ENCODE assay signal across 8 cellular contexts in genomic region chr1:26472330-26472900, GRCh38. TPM values are rescaled to one million over a fixed set of nuclear protein-coding genes. Genes with fewer than 3 reads are reported as not detected.
DNase-seq lines count a peak whose midpoint lies in the region; ATAC-seq and TF ChIP-seq lines count a peak whose summit lies in the region.

Gene HMGN2 (plus strand): TSS chr1:26472440. CDS start chr1:26472613, 173 bp downstream.

- no peaks in the 10 kb centered on the region; the same call in 1 of the 2 replicates for H3K9me3 ChIP-seq in AG04450 (ENCODE audit: control insufficient read depth, insufficient read depth, low read length)

- intact Hi-C loops in activated CD4-positive, alpha-beta T cell treated with anti-CD3 and anti-CD28 coated beads, Interleukin-2, amount 10 ng/mL, durations not matched to agents 24 days and 14 days (cut with micrococcal nuclease), result loop anchor here (1.0 to 5.0 kb wide), 4 partner anchors 40 to 195 kb away; partner anchors contain the start of genes CD52 and DHDDS

- peak; percentile 61 for ATAC-seq in GM19023 (IDR thresholded peaks at IDR 0.05; ENCODE audit: unreplicated experiment)
- ATAC-seq in HG03175 (IDR thresholded peaks at IDR 0.05; ENCODE audit: unreplicated experiment), result peak; percentile 59

- H3K9me3 Mint-ChIP-seq in activated CD4-positive, alpha-beta T cell treated with anti-CD3 and anti-CD28 coated beads, Interleukin-2, amount 10 ng/mL, durations not matched to agents 24 days and 14 days, result no peaks in the 10 kb centered on the region

- H3K4me1 Mint-ChIP-seq in activated CD4-positive, alpha-beta T cell treated with anti-CD3 and anti-CD28 coated beads, Interleukin-2, amount 10 ng/mL, durations not matched to agents 24 days and 14 days, result peaks cover 46% of the 10 kb centered on the region

- H3K27me3 Mint-ChIP-seq in activated CD4-positive, alpha-beta T cell treated with anti-CD3 and anti-CD28 coated beads, Interleukin-2, amount 10 ng/mL, durations not matched to agents 24 days and 14 days, result peaks cover 2% of the 10 kb centered on the region

- CTCF ChIA-PET in AG04450 (lab: Charles Lee), result interaction anchor here (1.1 kb wide), 1 partner anchor 237 kb away, joined by 3 read pairs; no protein-coding TSS in a partner anchor

- H3K36me3 Mint-ChIP-seq in activated CD4-positive, alpha-beta T cell treated with anti-CD3 and anti-CD28 coated beads, Interleukin-2, amount 10 ng/mL, durations not matched to agents 24 days and 14 days (ENCODE audit: low read depth), result peaks cover 60% of the 10 kb centered on the region

- POLR2A ChIA-PET in AG04450 (lab: Yijun Ruan, JAX), result interaction anchor here (0.6 to 2.0 kb wide), 7 partner anchors 12 to 239 kb away, joined by 3 to 7 read pairs (median 4); partner anchors contain the start of genes CEP85 and DHDDS

- TF ChIP-seq CTCF in AG04450 (IDR thresholded peaks at IDR 0.05; ENCODE audit: low read depth, low read length) (no peak), coronary artery (IDR thresholded peaks at IDR 0.05) (no peak)

- H3K4me3 Mint-ChIP-seq in activated CD4-positive, alpha-beta T cell treated with anti-CD3 and anti-CD28 coated beads, Interleukin-2, amount 10 ng/mL, durations not matched to agents 24 days and 14 days, result peak within 1 kb of the TSS; percentile 94

- H3K27ac ChIP-seq in AG04450 (ENCODE audit: low read depth, low read length) (peak within 1 kb of the TSS; percentile 93), coronary artery (peak within 1 kb of the TSS; percentile 98 to 99)

- H3K4me3 ChIP-seq in AG04450 (ENCODE audit: low read depth, low read length) (peak within 1 kb of the TSS; percentile 63), coronary artery (peak within 1 kb of the TSS; percentile 86)

- H3K27ac Mint-ChIP-seq in activated CD4-positive, alpha-beta T cell treated with anti-CD3 and anti-CD28 coated beads, Interleukin-2, amount 10 ng/mL, durations not matched to agents 24 days and 14 days, result peak within 1 kb of the TSS; percentile 99

- no peaks in the 10 kb centered on the region for H3K27me3 ChIP-seq in AG04450 (ENCODE audit: control insufficient read depth, insufficient read depth, low read length)

- peak; percentile 60 for DNase-seq in AG04450 (ENCODE audit: low read depth, low spot score)
- peak; percentile 41 for DNase-seq in NCI-H524 treated with DMSO at 0.1 percent for 48 hours (lab: John Stamatoyannopoulos, UW)
- DNase-seq in activated CD4-positive, alpha-beta T cell treated with anti-CD3 and anti-CD28 coated beads, Interleukin-2, amount 10 ng/mL, durations not matched to agents 24 days and 14 days, result peak; percentile 96
- DNase-seq in coronary artery (ENCODE audit: low spot score), result peak; percentile 88
- peak; percentile 98 for DNase-seq in left kidney (ENCODE audit: low read depth, low spot score)
- peak; percentile 85 to 87 for DNase-seq in stimulated activated CD4-positive, alpha-beta T cell treated with anti-CD3 and anti-CD28 coated beads, Interleukin-1b, Interleukin-23, amount 100 ng/mL, for 4 hours (ENCODE audit: low read depth in 2 of 2)

RNA-seq across cellular contexts. Expression of gene HMGN2, which starts in this region (rescaled TPM):
- 276 and 278 TPM in 2 replicates for polyA plus RNA-seq in AG04450 (2011; rRNA removed)
- 49.2 and 72.5 TPM in 2 replicates for polyA minus RNA-seq in AG04450 (2011; rRNA and poly(A)+ RNA removed)
- total RNA-seq in activated CD4-positive, alpha-beta T cell treated with anti-CD3 and anti-CD28 coated beads, Interleukin-2, amount 10 ng/mL, durations not matched to agents 24 days and 14 days, result 528 and 545 TPM in 2 replicates

Comparison
In these comparisons a context has a peak if more than half of its experiments do, and no peak if none do; other contexts are left out.
1. Peak in every context shown above with its lines: DNase-seq, ATAC-seq, H3K4me3 ChIP-seq and H3K27ac ChIP-seq.
2. DNase-seq: peak in every context shown above with its lines; median percentile 98 in left kidney; 96 in activated CD4-positive, alpha-beta T cell treated with anti-CD3 and anti-CD28 coated beads, Interleukin-2, amount 10 ng/mL, durations not matched to agents 24 days and 14 days; 88 in coronary artery; 86 in stimulated activated CD4-positive, alpha-beta T cell treated with anti-CD3 and anti-CD28 coated beads, Interleukin-1b, Interleukin-23, amount 100 ng/mL, for 4 hours; 60 in AG04450; 41 in NCI-H524 treated with DMSO at 0.1 percent for 48 hours.